Comparison of ENCODE assay signal across 22 cellular contexts in the genomic region with DNA sequence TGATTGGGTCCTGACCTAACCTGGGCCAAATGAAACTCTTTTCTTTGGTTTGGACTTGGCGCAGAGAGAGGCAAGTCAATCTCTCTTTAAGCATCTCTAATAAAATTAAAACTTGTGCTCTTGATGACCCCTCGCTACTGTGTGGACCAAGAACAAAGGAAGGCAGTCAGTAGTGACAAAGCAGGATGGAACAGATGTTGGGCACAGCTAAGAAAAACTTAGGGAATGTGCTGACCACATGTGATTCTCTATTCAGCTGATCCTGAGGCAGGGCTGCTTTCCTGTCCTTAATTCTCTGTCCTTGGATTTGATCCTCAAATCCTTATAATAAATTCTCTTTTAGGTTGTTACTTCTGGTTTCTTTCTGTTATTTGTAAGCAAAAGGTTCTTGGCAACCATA.
"Had no signal": no experiment of that assay in that cellular context is flagged by ENCODE, and none has a peak within 500 bp of the region (broad histone marks: within the 10 kb centered on the region; RNA-seq: fewer than 3 reads in every experiment).

No MANE protein-coding gene starts in this region.

- H3K36me3 Mint-ChIP-seq: immature natural killer cell; naive thymus-derived CD4-positive, alpha-beta T cell had no signal

- H3K27me3 Mint-ChIP-seq: naive thymus-derived CD4-positive, alpha-beta T cell had no signal

- H3K27ac ChIP-seq: dorsolateral prefrontal cortex, gastroesophageal sphincter, sigmoid colon, stomach, thoracic aorta had no signal

- ATAC-seq: esophagus mucosa; gastroesophageal sphincter; left cardiac atrium; left ventricle myocardium superior; naive thymus-derived CD4-positive, alpha-beta T cell had no signal

- H3K27ac Mint-ChIP-seq: immature natural killer cell; naive thymus-derived CD4-positive, alpha-beta T cell had no signal

- DNase-seq: cortex of kidney; dorsolateral prefrontal cortex; effector CD8-positive, alpha-beta T cell; glutamatergic neuron; immature natural killer cell; left cardiac atrium; left ventricle myocardium superior; mesenchymal stem cell; midbrain; naive thymus-derived CD4-positive, alpha-beta T cell; posterior cingulate gyrus; sigmoid colon; small intestine; stimulated activated CD4-positive, alpha-beta T cell treated with anti-CD3 and anti-CD28 coated beads, Interleukin-12 subunit alpha, Interleukin-12 subunit beta, amount 100 ng/mL, for 4 hours; stimulated activated naive CD4-positive, alpha-beta T cell; stomach; substantia nigra; trophoblast cell had no signal

- H3K4me3 ChIP-seq: dorsolateral prefrontal cortex, gastroesophageal sphincter, lung, sigmoid colon, stomach, thoracic aorta had no signal

- H3K9me3 ChIP-seq: gastroesophageal sphincter, sigmoid colon, stomach, thoracic aorta had no signal

- H3K27me3 ChIP-seq: dorsolateral prefrontal cortex, gastroesophageal sphincter, sigmoid colon, stomach had no signal

- H3K4me1 ChIP-seq: gastroesophageal sphincter, sigmoid colon, stomach had no signal

- H3K4me3 Mint-ChIP-seq: immature natural killer cell; naive thymus-derived CD4-positive, alpha-beta T cell had no signal

- H3K36me3 ChIP-seq: gastroesophageal sphincter, sigmoid colon, stomach, thoracic aorta had no signal

- H3K4me1 Mint-ChIP-seq: immature natural killer cell; naive thymus-derived CD4-positive, alpha-beta T cell had no signal
